Comparison of ENCODE assay signal across 1 cellular context in genomic region chr7:102874166-102874829, GRCh38.
TF ChIP-seq lines count a peak whose summit lies in the region.

No MANE protein-coding gene starts in this region.

TF ChIP-seq in HepG2, 621 proteins besides CTCF, POLR2A, EP300 and RAD21 (continued from another document and continues in another):
- peak; percentile 92; the same call in 1 of the 2 replicates for TF ChIP-seq MEIS1 (CRISPR knock-in tag; IDR thresholded peaks at IDR 0.05; ENCODE audit: borderline replicate concordance)
- 0 out of 2 replicates have a peak, but pooled peaks have one; percentile 15 for TF ChIP-seq ZSCAN29 (CRISPR knock-in tag; conservative IDR thresholded peaks at IDR 0.05)
- TF ChIP-seq ZSCAN21 (CRISPR knock-in tag; IDR thresholded peaks at IDR 0.05; ENCODE audit: borderline replicate concordance) = no peak
- TF ChIP-seq FIP1L1 (IDR thresholded peaks at IDR 0.05; ENCODE audit: borderline replicate concordance, insufficient read depth, low read depth, low read length) = no peak
- TF ChIP-seq, protein P1, sequence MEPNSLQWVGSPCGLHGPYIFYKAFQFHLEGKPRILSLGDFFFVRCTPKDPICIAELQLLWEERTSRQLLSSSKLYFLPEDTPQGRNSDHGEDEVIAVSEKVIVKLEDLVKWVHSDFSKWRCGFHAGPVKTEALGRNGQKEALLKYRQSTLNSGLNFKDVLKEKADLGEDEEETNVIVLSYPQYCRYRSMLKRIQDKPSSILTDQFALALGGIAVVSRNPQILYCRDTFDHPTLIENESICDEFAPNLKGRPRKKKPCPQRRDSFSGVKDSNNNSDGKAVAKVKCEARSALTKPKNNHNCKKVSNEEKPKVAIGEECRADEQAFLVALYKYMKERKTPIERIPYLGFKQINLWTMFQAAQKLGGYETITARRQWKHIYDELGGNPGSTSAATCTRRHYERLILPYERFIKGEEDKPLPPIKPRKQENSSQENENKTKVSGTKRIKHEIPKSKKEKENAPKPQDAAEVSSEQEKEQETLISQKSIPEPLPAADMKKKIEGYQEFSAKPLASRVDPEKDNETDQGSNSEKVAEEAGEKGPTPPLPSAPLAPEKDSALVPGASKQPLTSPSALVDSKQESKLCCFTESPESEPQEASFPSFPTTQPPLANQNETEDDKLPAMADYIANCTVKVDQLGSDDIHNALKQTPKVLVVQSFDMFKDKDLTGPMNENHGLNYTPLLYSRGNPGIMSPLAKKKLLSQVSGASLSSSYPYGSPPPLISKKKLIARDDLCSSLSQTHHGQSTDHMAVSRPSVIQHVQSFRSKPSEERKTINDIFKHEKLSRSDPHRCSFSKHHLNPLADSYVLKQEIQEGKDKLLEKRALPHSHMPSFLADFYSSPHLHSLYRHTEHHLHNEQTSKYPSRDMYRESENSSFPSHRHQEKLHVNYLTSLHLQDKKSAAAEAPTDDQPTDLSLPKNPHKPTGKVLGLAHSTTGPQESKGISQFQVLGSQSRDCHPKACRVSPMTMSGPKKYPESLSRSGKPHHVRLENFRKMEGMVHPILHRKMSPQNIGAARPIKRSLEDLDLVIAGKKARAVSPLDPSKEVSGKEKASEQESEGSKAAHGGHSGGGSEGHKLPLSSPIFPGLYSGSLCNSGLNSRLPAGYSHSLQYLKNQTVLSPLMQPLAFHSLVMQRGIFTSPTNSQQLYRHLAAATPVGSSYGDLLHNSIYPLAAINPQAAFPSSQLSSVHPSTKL (CRISPR knock-in tag; IDR thresholded peaks at IDR 0.05) = peak; percentile 76
- TF ChIP-seq ARID3A (IDR thresholded peaks at IDR 0.05; ENCODE audit: low read depth, low read length) = 0 out of 2 replicates have a peak, but pooled peaks have one; percentile 65
- 0 out of 2 replicates have a peak, but pooled peaks have one; percentile 42 for TF ChIP-seq ONECUT2 (CRISPR knock-in tag; IDR thresholded peaks at IDR 0.05)
- TF ChIP-seq FOXA3 (CRISPR knock-in tag; IDR thresholded peaks at IDR 0.05) = peak; percentile 82
- peak; percentile 66 for TF ChIP-seq CREM (IDR thresholded peaks at IDR 0.05)
- no peak for TF ChIP-seq CREM (CRISPR knock-in tag; IDR thresholded peaks at IDR 0.05)
- peak; percentile 68 for TF ChIP-seq FOXP4 (CRISPR knock-in tag; IDR thresholded peaks at IDR 0.05)
- TF ChIP-seq MIXL1 (CRISPR knock-in tag; IDR thresholded peaks at IDR 0.05) = peak; percentile 83; the same call in 1 of the 2 replicates
- TF ChIP-seq ESRRA (CRISPR knock-in tag; IDR thresholded peaks at IDR 0.05; ENCODE audit: low read depth) = no peak
- peak; percentile 67 for TF ChIP-seq PPARG (CRISPR knock-in tag; conservative IDR thresholded peaks at IDR 0.05)
- peak; percentile 36; the same call in 1 of the 2 replicates for TF ChIP-seq GATA4 (IDR thresholded peaks at IDR 0.05; ENCODE audit: borderline replicate concordance, low read depth)
- peak; percentile 86 for TF ChIP-seq TFAP4 (IDR thresholded peaks at IDR 0.05; ENCODE audit: borderline replicate concordance, low read depth)
- TF ChIP-seq TCF7 (IDR thresholded peaks at IDR 0.05; ENCODE audit: low read depth) = 0 out of 2 replicates have a peak, but pooled peaks have one; percentile 67
- TF ChIP-seq MED1 (CRISPR knock-in tag; IDR thresholded peaks at IDR 0.05) = peak; percentile 90
- no peak for TF ChIP-seq ZNF124 (CRISPR knock-in tag; IDR thresholded peaks at IDR 0.05)
- TF ChIP-seq CAMTA2 (CRISPR knock-in tag; IDR thresholded peaks at IDR 0.05; ENCODE audit: borderline replicate concordance) = no peak
- peak; percentile 69; the same call in 1 of the 2 replicates for TF ChIP-seq FOXO1 (CRISPR knock-in tag; IDR thresholded peaks at IDR 0.05)
- TF ChIP-seq ARNTL (CRISPR knock-in tag; IDR thresholded peaks at IDR 0.05) = no peak
- peak; percentile 53; the same call in 1 of the 2 replicates for TF ChIP-seq NFIC (IDR thresholded peaks at IDR 0.05; ENCODE audit: low read length)
- TF ChIP-seq KDM6A (CRISPR knock-in tag; IDR thresholded peaks at IDR 0.05; ENCODE audit: low read depth) = peak; percentile 24; the same call in 1 of the 2 replicates
- TF ChIP-seq FOXK2 (IDR thresholded peaks at IDR 0.05) = no peak
- no peak for TF ChIP-seq PRMT3 (CRISPR knock-in tag; IDR thresholded peaks at IDR 0.05; ENCODE audit: borderline replicate concordance, low read depth)
- TF ChIP-seq GATAD2A (CRISPR knock-in tag; IDR thresholded peaks at IDR 0.05) = peak; percentile 78
- TF ChIP-seq POLR2AphosphoS2 (IDR thresholded peaks at IDR 0.05; ENCODE audit: low read depth, low read length) = no peak
- TF ChIP-seq HOMEZ (CRISPR knock-in tag; IDR thresholded peaks at IDR 0.05; ENCODE audit: low read depth) = peak; percentile 65; the same call in 1 of the 2 replicates
- TF ChIP-seq KLF16 (CRISPR knock-in tag; IDR thresholded peaks at IDR 0.05) = no peak
- peak; percentile 18; the same call in 1 of the 2 replicates for TF ChIP-seq HNF4A (CRISPR knock-in tag; IDR thresholded peaks at IDR 0.05)
- TF ChIP-seq ZNF501 (CRISPR knock-in tag; IDR thresholded peaks at IDR 0.05) = no peak
- peak; percentile 38; the same call in 1 of the 2 replicates for TF ChIP-seq ZNF121 (CRISPR knock-in tag; IDR thresholded peaks at IDR 0.05)
- 0 out of 2 replicates have a peak, but pooled peaks have one; percentile 20 for TF ChIP-seq MAFF (IDR thresholded peaks at IDR 0.05; ENCODE audit: low read depth, low read length)
- TF ChIP-seq, protein P2, sequence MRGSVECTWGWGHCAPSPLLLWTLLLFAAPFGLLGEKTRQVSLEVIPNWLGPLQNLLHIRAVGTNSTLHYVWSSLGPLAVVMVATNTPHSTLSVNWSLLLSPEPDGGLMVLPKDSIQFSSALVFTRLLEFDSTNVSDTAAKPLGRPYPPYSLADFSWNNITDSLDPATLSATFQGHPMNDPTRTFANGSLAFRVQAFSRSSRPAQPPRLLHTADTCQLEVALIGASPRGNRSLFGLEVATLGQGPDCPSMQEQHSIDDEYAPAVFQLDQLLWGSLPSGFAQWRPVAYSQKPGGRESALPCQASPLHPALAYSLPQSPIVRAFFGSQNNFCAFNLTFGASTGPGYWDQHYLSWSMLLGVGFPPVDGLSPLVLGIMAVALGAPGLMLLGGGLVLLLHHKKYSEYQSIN (CRISPR knock-in tag; IDR thresholded peaks at IDR 0.05; ENCODE audit: borderline replicate concordance) = no peak
- TF ChIP-seq KAT8 (CRISPR knock-in tag; IDR thresholded peaks at IDR 0.05) = peak; percentile 18; the same call in 1 of the 2 replicates
- peak; percentile 55; the same call in 1 of the 2 replicates for TF ChIP-seq SOX5 (CRISPR knock-in tag; IDR thresholded peaks at IDR 0.05; ENCODE audit: borderline replicate concordance)
- peak; percentile 86 for TF ChIP-seq FOSL1 (CRISPR knock-in tag; IDR thresholded peaks at IDR 0.05; ENCODE audit: borderline replicate concordance)
- TF ChIP-seq NCOA2 (CRISPR knock-in tag; IDR thresholded peaks at IDR 0.05) = peak; percentile 41; the same call in 1 of the 2 replicates
- TF ChIP-seq, protein P3, sequence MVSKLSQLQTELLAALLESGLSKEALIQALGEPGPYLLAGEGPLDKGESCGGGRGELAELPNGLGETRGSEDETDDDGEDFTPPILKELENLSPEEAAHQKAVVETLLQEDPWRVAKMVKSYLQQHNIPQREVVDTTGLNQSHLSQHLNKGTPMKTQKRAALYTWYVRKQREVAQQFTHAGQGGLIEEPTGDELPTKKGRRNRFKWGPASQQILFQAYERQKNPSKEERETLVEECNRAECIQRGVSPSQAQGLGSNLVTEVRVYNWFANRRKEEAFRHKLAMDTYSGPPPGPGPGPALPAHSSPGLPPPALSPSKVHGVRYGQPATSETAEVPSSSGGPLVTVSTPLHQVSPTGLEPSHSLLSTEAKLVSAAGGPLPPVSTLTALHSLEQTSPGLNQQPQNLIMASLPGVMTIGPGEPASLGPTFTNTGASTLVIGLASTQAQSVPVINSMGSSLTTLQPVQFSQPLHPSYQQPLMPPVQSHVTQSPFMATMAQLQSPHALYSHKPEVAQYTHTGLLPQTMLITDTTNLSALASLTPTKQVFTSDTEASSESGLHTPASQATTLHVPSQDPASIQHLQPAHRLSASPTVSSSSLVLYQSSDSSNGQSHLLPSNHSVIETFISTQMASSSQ (IDR thresholded peaks at IDR 0.05; ENCODE audit: low read depth) = peak; percentile 51
- TF ChIP-seq, protein P3 (CRISPR knock-in tag; IDR thresholded peaks at IDR 0.05; ENCODE audit: borderline replicate concordance) = no peak
- TF ChIP-seq ZNF33A (CRISPR knock-in tag; IDR thresholded peaks at IDR 0.05; ENCODE audit: borderline replicate concordance) = 0 out of 2 replicates have a peak, but pooled peaks have one; percentile 25
- TF ChIP-seq ZNF3 (CRISPR knock-in tag; IDR thresholded peaks at IDR 0.05) = 0 out of 2 replicates have a peak, but pooled peaks have one; percentile 25
- peak; percentile 26; the same call in 1 of the 2 replicates for TF ChIP-seq TARDBP (CRISPR knock-in tag; IDR thresholded peaks at IDR 0.05)
- TF ChIP-seq, protein P4, sequence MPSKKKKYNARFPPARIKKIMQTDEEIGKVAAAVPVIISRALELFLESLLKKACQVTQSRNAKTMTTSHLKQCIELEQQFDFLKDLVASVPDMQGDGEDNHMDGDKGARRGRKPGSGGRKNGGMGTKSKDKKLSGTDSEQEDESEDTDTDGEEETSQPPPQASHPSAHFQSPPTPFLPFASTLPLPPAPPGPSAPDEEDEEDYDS (CRISPR knock-in tag; IDR thresholded peaks at IDR 0.05) = 0 out of 2 replicates have a peak, but pooled peaks have one; percentile 28
- peak; percentile 92; the same call in 1 of the 2 replicates for TF ChIP-seq MEIS2 (CRISPR knock-in tag; IDR thresholded peaks at IDR 0.05)
- peak; percentile 62 for TF ChIP-seq RXRB (CRISPR knock-in tag; IDR thresholded peaks at IDR 0.05; ENCODE audit: borderline replicate concordance)
- 0 out of 2 replicates have a peak, but pooled peaks have one; percentile 38 for TF ChIP-seq ZNF12 (CRISPR knock-in tag; IDR thresholded peaks at IDR 0.05)
- TF ChIP-seq, protein P5, sequence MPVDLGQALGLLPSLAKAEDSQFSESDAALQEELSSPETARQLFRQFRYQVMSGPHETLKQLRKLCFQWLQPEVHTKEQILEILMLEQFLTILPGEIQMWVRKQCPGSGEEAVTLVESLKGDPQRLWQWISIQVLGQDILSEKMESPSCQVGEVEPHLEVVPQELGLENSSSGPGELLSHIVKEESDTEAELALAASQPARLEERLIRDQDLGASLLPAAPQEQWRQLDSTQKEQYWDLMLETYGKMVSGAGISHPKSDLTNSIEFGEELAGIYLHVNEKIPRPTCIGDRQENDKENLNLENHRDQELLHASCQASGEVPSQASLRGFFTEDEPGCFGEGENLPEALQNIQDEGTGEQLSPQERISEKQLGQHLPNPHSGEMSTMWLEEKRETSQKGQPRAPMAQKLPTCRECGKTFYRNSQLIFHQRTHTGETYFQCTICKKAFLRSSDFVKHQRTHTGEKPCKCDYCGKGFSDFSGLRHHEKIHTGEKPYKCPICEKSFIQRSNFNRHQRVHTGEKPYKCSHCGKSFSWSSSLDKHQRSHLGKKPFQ (CRISPR knock-in tag; IDR thresholded peaks at IDR 0.05; ENCODE audit: insufficient replicate concordance) = peak; percentile 47
